In genomic region chr14:90161129-90161528, GRCh38 we compare ENCODE assay signal across 2 cellular contexts.
TF ChIP-seq lines count a peak whose summit lies in the region.

No MANE protein-coding gene starts in this region.

TF ChIP-seq in SK-N-SH, 30 proteins besides CTCF, POLR2A, EP300 and RAD21 (continued from another document):
- TF ChIP-seq, protein P1, sequence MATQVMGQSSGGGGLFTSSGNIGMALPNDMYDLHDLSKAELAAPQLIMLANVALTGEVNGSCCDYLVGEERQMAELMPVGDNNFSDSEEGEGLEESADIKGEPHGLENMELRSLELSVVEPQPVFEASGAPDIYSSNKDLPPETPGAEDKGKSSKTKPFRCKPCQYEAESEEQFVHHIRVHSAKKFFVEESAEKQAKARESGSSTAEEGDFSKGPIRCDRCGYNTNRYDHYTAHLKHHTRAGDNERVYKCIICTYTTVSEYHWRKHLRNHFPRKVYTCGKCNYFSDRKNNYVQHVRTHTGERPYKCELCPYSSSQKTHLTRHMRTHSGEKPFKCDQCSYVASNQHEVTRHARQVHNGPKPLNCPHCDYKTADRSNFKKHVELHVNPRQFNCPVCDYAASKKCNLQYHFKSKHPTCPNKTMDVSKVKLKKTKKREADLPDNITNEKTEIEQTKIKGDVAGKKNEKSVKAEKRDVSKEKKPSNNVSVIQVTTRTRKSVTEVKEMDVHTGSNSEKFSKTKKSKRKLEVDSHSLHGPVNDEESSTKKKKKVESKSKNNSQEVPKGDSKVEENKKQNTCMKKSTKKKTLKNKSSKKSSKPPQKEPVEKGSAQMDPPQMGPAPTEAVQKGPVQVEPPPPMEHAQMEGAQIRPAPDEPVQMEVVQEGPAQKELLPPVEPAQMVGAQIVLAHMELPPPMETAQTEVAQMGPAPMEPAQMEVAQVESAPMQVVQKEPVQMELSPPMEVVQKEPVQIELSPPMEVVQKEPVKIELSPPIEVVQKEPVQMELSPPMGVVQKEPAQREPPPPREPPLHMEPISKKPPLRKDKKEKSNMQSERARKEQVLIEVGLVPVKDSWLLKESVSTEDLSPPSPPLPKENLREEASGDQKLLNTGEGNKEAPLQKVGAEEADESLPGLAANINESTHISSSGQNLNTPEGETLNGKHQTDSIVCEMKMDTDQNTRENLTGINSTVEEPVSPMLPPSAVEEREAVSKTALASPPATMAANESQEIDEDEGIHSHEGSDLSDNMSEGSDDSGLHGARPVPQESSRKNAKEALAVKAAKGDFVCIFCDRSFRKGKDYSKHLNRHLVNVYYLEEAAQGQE (IDR thresholded peaks at IDR 0.05; ENCODE audit: low read depth, low read length), result no peak
- TF ChIP-seq GATA2 (CRISPR knock-in tag; IDR thresholded peaks at IDR 0.05) (peak; percentile 62), MEF2A (IDR thresholded peaks at IDR 0.05; ENCODE audit: borderline replicate concordance, low read depth) (no peak)

TF ChIP-seq in SK-N-SH treated with all-trans-retinoic acid at 6 μM for 48 hours, 23 proteins besides CTCF, POLR2A, EP300 and RAD21 (continued from another document):
- TF ChIP-seq, protein P2, sequence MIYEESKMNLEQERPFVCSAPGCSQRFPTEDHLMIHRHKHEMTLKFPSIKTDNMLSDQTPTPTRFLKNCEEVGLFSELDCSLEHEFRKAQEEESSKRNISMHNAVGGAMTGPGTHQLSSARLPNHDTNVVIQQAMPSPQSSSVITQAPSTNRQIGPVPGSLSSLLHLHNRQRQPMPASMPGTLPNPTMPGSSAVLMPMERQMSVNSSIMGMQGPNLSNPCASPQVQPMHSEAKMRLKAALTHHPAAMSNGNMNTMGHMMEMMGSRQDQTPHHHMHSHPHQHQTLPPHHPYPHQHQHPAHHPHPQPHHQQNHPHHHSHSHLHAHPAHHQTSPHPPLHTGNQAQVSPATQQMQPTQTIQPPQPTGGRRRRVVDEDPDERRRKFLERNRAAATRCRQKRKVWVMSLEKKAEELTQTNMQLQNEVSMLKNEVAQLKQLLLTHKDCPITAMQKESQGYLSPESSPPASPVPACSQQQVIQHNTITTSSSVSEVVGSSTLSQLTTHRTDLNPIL (CRISPR knock-in tag; IDR thresholded peaks at IDR 0.05; ENCODE audit: low read depth), result no peak
- TF ChIP-seq BACH2 (CRISPR knock-in tag; IDR thresholded peaks at IDR 0.05; ENCODE audit: borderline replicate concordance) (no peak), PPARA (CRISPR knock-in tag; IDR thresholded peaks at IDR 0.05; ENCODE audit: borderline replicate concordance) (no peak)
